Comparison of ENCODE assay signal across 16 cellular contexts in genomic region chr10:4215485-4215884, GRCh38.
"Had no signal": no experiment of that assay in that cellular context is flagged by ENCODE, and none has a peak within 500 bp of the region (broad histone marks: within the 10 kb centered on the region; RNA-seq: fewer than 3 reads in every experiment).

No MANE protein-coding gene starts in this region.

- H3K27ac Mint-ChIP-seq: activated CD8-positive, alpha-beta T cell treated with anti-CD3 and anti-CD28 coated beads, Interleukin-2, amount 10 ng/mL, durations not matched to agents 7 days and 5 days; activated T-helper 1 cell treated with anti-CD3 and anti-CD28 coated beads, Interleukin-12 subunit alpha, Interleukin-12 subunit beta, Interleukin-2, Interleukin-4 antibody, amounts not matched to agents 30 ng/mL and 10 ng/mL and 1 ng/mL, durations not matched to agents 14 hours and 24 hours and 36 hours; endodermal cell; naive B cell; T-helper 2 cell treated with Interferon-gamma antibody and Interleukin-4, amounts not matched to agents 5 μg/mL and 100 μg/mL, for 36 hours had no signal

- H3K9me3 Mint-ChIP-seq: activated T-helper 1 cell treated with anti-CD3 and anti-CD28 coated beads, Interleukin-12 subunit alpha, Interleukin-12 subunit beta, Interleukin-2, Interleukin-4 antibody, amounts not matched to agents 30 ng/mL and 10 ng/mL and 1 ng/mL, durations not matched to agents 14 hours and 24 hours and 36 hours; endodermal cell; T-helper 2 cell treated with Interferon-gamma antibody and Interleukin-4, amounts not matched to agents 5 μg/mL and 100 μg/mL, for 36 hours had no signal

- H3K9me3 ChIP-seq: neutrophil, thyroid gland had no signal

- H3K4me1 ChIP-seq: thyroid gland had no signal

- ATAC-seq: activated CD8-positive, alpha-beta T cell treated with anti-CD3 and anti-CD28 coated beads, Interleukin-2, amount 10 ng/mL, durations not matched to agents 7 days and 5 days had no signal

- H3K36me3 Mint-ChIP-seq: naive B cell had no signal

- H3K4me3 Mint-ChIP-seq: activated CD8-positive, alpha-beta T cell treated with anti-CD3 and anti-CD28 coated beads, Interleukin-2, amount 10 ng/mL, durations not matched to agents 7 days and 5 days; activated T-helper 1 cell treated with anti-CD3 and anti-CD28 coated beads, Interleukin-12 subunit alpha, Interleukin-12 subunit beta, Interleukin-2, Interleukin-4 antibody, amounts not matched to agents 30 ng/mL and 10 ng/mL and 1 ng/mL, durations not matched to agents 14 hours and 24 hours and 36 hours; endodermal cell; naive B cell; T-helper 2 cell treated with Interferon-gamma antibody and Interleukin-4, amounts not matched to agents 5 μg/mL and 100 μg/mL, for 36 hours had no signal

- H3K4me3 ChIP-seq: thyroid gland had no signal

- DNase-seq: activated CD8-positive, alpha-beta memory T cell treated with anti-CD3 and anti-CD28 coated beads, Interleukin-2, amount 50 U/mL, for 48 hours; activated CD8-positive, alpha-beta T cell treated with anti-CD3 and anti-CD28 coated beads, Interleukin-2, amount 10 ng/mL, durations not matched to agents 7 days and 5 days; activated naive CD4-positive, alpha-beta T cell treated with anti-CD3 and anti-CD28 coated beads, Interleukin-2, amount 50 U/mL, for 16 hours; amygdala; brain microvascular endothelial cell; dermis blood vessel endothelial cell; endodermal cell; erythroblast; hypothalamus; kidney glomerular epithelial cell; naive B cell; posterior cingulate gyrus; thyroid gland had no signal

- H3K27ac ChIP-seq: brain microvascular endothelial cell, neutrophil, thyroid gland had no signal

- H3K36me3 ChIP-seq: brain microvascular endothelial cell, neutrophil, thyroid gland had no signal
